19 cellular contexts compared by ENCODE assay signal in the genomic region with DNA sequence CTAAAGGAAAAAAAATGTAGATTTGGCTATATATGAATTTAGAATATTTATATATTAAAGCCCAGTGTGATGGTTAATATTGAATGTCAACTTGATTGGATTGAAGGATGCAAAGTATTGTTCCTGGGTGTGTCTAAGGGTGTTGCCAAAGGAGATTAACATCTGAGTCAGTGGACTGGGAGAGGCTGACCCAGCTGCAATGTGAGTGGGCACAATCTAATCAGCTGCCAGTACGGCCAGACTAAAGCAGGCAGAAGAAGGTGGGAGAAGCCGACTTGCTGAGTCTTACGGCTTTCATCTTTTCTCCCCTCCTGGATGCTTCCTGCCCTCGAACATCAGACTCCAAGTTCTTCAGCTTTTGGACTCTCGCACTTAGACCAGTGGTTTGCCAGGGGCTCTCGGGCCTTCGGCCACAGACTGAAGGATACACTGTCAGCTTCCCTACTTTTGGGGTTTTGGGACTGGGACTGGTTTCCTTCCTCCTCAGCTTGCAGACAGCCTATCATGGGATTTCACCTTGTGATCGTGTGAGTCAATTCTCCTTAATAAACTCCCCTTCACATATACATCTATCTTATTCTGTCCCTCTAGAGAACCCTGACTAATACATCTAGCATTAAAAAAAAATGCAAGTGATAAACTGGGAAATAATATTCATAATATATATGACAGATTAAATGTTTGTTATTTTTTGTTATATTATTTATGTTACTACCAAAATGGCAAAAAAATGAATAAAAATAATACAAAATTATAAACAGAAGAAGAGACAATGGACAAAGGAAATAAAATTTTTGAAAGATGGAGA.
"Had no signal": no experiment of that assay in that cellular context is flagged by ENCODE, and none has a peak within 500 bp of the region (broad histone marks: within the 10 kb centered on the region; RNA-seq: fewer than 3 reads in every experiment).

No MANE protein-coding gene starts in this region.

- H3K36me3 ChIP-seq: cardiac muscle cell, left lung, neural progenitor cell, pancreas had no signal

- H3K27me3 ChIP-seq: cardiac muscle cell, left lung, neural progenitor cell, pancreas, tibial nerve had no signal

- H3K9me3 ChIP-seq: left lung, pancreas, tibial nerve had no signal

- H3K4me1 ChIP-seq: neural progenitor cell, pancreas had no signal

- DNase-seq: activated CD4-positive, alpha-beta T cell treated with anti-CD3 and anti-CD28 coated beads for 1 hour; activated CD4-positive, alpha-beta T cell treated with anti-CD3 and anti-CD28 coated beads, Interleukin-2, amount 50 U/mL, for 4 hours; activated gamma-delta T cell; activated T-cell treated with anti-CD3 and anti-CD28 coated beads, Interleukin-2, amount 50 U/mL, for 72 hours; dermis blood vessel endothelial cell; effector memory CD4-positive, alpha-beta T cell; head of caudate nucleus; stimulated activated CD4-positive, alpha-beta T cell treated with anti-CD3 and anti-CD28 coated beads, Interleukin-12 subunit alpha, Interleukin-12 subunit beta, amount 100 ng/mL, for 4 hours; stimulated activated CD4-positive, alpha-beta T cell treated with anti-CD3 and anti-CD28 coated beads, Interleukin-1b, Interleukin-23, amount 100 ng/mL, for 48 hours; stimulated activated CD8-positive, alpha-beta memory T cell treated with anti-CD3 and anti-CD28 coated beads, Interleukin-4, amount 100 ng/mL, for 48 hours; stimulated activated naive CD4-positive, alpha-beta T cell treated with Interleukin-2 at 50 U/mL for 16 hours; substantia nigra; T1000 had no signal

- ATAC-seq: activated T-cell treated with anti-CD3 and anti-CD28 coated beads, Interleukin-2, amount 50 U/mL, for 72 hours; sciatic nerve had no signal

- H3K4me3 ChIP-seq: cardiac muscle cell, left lung, neural progenitor cell, pancreas, tibial nerve had no signal

- H3K27ac ChIP-seq: cardiac muscle cell, left lung, neural progenitor cell, pancreas, tibial nerve had no signal
